ENCODE assay signal across 8 cellular contexts in the genomic region with DNA sequence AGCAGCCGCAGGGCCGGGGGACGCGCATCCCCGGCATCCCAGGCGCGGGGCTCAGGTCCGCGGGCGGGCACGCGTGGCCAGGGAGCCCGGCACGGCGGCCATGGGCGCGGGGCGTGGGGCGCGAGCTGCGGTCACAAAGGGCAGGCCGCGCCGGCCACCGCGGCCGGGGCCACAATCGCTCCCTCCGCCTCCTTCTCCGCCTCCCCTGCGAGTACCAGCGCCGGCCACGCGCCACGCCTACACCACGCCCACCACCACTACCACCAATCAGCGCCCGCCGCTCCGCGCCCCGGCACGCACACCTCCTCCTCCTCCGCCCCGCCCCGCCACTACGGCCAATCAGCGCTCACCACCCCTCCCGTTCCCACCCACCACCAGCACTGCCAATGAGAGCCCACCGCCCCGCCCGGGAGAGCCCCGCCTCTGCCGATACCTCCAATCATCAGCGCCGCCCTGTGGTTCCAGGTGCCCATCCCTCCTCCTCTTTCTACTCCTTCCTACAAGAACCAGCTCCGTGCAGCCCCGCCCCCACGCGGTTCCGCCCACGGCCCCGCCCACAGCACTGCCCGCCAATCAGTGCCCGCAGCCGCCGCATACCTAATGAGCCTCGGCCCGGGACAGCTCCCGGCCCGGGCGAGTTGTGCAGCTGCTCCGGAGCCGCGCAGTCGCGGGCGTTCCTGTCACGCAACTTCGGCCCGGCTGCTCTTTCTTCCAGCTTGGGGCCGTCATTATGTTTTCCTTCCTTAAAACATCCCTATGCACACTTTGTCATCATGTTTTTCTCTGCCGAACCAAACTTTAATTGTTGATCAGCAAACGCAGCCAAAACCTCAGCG. TPM values are rescaled to one million over a fixed set of nuclear protein-coding genes. Genes with fewer than 3 reads are reported as not detected.
A peak's percentile ranks its signal among the peaks of the same experiment; 100 is the strongest.
DNase-seq lines count a peak whose midpoint lies in the region; ATAC-seq and TF ChIP-seq lines count a peak whose summit lies in the region.

A gene (minus strand): TSS at position 213 of the 836 bp plus-strand sequence. CDS start 232 bp downstream, outside the sequence.

- H3K27me3 Mint-ChIP-seq in T-helper 2 cell treated with Interferon-gamma antibody and Interleukin-4, amounts not matched to agents 5 μg/mL and 100 μg/mL, for 36 hours (ENCODE audit: low read depth), result peaks cover 56% of the 10 kb centered on the region

- H3K9me3 Mint-ChIP-seq in T-helper 2 cell treated with Interferon-gamma antibody and Interleukin-4, amounts not matched to agents 5 μg/mL and 100 μg/mL, for 36 hours, result no peaks in the 10 kb centered on the region

- ATAC-seq in GM18502 (IDR thresholded peaks at IDR 0.05; ENCODE audit: poor library complexity, unreplicated experiment) (peak; percentile 87), HG02938 (IDR thresholded peaks at IDR 0.05; ENCODE audit: unreplicated experiment) (peak; percentile 88), psoas muscle (peak; percentile 92 to 94 (median 93))

- no peaks in the 10 kb centered on the region for H3K36me3 Mint-ChIP-seq in T-helper 2 cell treated with Interferon-gamma antibody and Interleukin-4, amounts not matched to agents 5 μg/mL and 100 μg/mL, for 36 hours (ENCODE audit: low read depth)

- H3K36me3 ChIP-seq in ascending aorta (no peaks in the 10 kb centered on the region), right atrium auricular region (no peaks in the 10 kb centered on the region), psoas muscle (ENCODE audit: insufficient read depth in 1 of 2, low read depth in 1 of 2) (no peaks in the 10 kb centered on the region), urinary bladder (ENCODE audit: insufficient read depth) (no peaks in the 10 kb centered on the region)

- peak within 1 kb of the TSS; percentile 86 for H3K27ac Mint-ChIP-seq in T-helper 2 cell treated with Interferon-gamma antibody and Interleukin-4, amounts not matched to agents 5 μg/mL and 100 μg/mL, for 36 hours

- H3K27me3 ChIP-seq in ascending aorta, result no peaks in the 10 kb centered on the region
- no peaks in the 10 kb centered on the region for H3K27me3 ChIP-seq in right atrium auricular region
- H3K27me3 ChIP-seq in psoas muscle (ENCODE audit: insufficient read depth in 3 of 3, low read length in 2 of 3), result no peaks in the 10 kb centered on the region

- peak within 1 kb of the TSS; percentile 95 for H3K4me3 Mint-ChIP-seq in T-helper 2 cell treated with Interferon-gamma antibody and Interleukin-4, amounts not matched to agents 5 μg/mL and 100 μg/mL, for 36 hours

- intact Hi-C loops in ascending aorta (cut with DNase I), result loop anchor here (1.0 to 5.0 kb wide), 8 partner anchors 28 to 372 kb away; a partner anchor contains a TSS
- intact Hi-C loops in psoas muscle (cut with DNase I), result loop anchor here (5.0 kb wide), 2 partner anchors 65 to 70 kb away; no protein-coding TSS in a partner anchor

- TF ChIP-seq CTCF in ascending aorta (IDR thresholded peaks at IDR 0.05), result no peak
- TF ChIP-seq CTCF in right atrium auricular region (IDR thresholded peaks at IDR 0.05), result peak in 1 of 2 donors; percentile 12
- no peak for TF ChIP-seq CTCF in psoas muscle (IDR thresholded peaks at IDR 0.05)

- DNase-seq in NCI-H1694 treated with DMSO at 0.1 percent for 48 hours (lab: John Stamatoyannopoulos, UW) (peak; percentile 35), ascending aorta (ENCODE audit: low spot score in 2 of 2) (peak; percentile 100), right atrium auricular region (ENCODE audit: low spot score) (peak; percentile 100), psoas muscle (peak; percentile 100)
- DNase-seq in T-helper 2 cell treated with Interferon-gamma antibody and Interleukin-4, amounts not matched to agents 5 μg/mL and 100 μg/mL, for 36 hours (ENCODE audit: low spot score), result peak; percentile 100

- peaks cover 0 to 2% of the 10 kb centered on the region in 2 donors for H3K4me1 ChIP-seq in ascending aorta
- peaks cover 0 to 55% of the 10 kb centered on the region in 2 donors for H3K4me1 ChIP-seq in right atrium auricular region
- peaks cover 49% of the 10 kb centered on the region for H3K4me1 ChIP-seq in psoas muscle
- no peaks in the 10 kb centered on the region for H3K4me1 ChIP-seq in urinary bladder (ENCODE audit: insufficient read depth)

- WGBS in psoas muscle, 3 donors, result 0 to 1% (median 1%) methylated on average over 46 to 86 of the region's 86 CpGs
- WGBS in urinary bladder, result under 1% methylated on average over 86 of the region's 86 CpGs

- H3K27ac ChIP-seq in ascending aorta (peak within 1 kb of the TSS; percentile 80 to 90), right atrium auricular region (peak within 1 kb of the TSS; percentile 92 to 98), psoas muscle (peak within 1 kb of the TSS; percentile 98), urinary bladder (ENCODE audit: low read depth) (peak within 1 kb of the TSS; percentile 90)

- H3K9me3 ChIP-seq in ascending aorta, result no peaks in the 10 kb centered on the region
- H3K9me3 ChIP-seq in right atrium auricular region, result no peaks in the 10 kb centered on the region
- H3K9me3 ChIP-seq in psoas muscle, result no peaks in the 10 kb centered on the region

- H3K4me1 Mint-ChIP-seq in T-helper 2 cell treated with Interferon-gamma antibody and Interleukin-4, amounts not matched to agents 5 μg/mL and 100 μg/mL, for 36 hours (ENCODE audit: low read depth), result peaks cover 22% of the 10 kb centered on the region

- H3K4me3 ChIP-seq in ascending aorta (peak within 1 kb of the TSS; percentile 91 to 92), right atrium auricular region (peak within 1 kb of the TSS; percentile 82 to 93), psoas muscle (peak within 1 kb of the TSS; percentile 82), urinary bladder (ENCODE audit: low read depth, low read length) (peak within 1 kb of the TSS; percentile 84)

RNA-seq across cellular contexts. Expression of the gene that starts here (rescaled TPM):
- total RNA-seq in ascending aorta (196 TPM), right atrium auricular region (100 to 1,000 TPM in 1 of 2 donors, 10 to 100 TPM in 1; 78.6 to 131 TPM), psoas muscle (10 to 100 TPM; 14.2 to 40.4 (median 28.4) TPM), urinary bladder (34.7 TPM)
- polyA plus RNA-seq in psoas muscle (10 to 100 TPM in 1 of 3 donors, 1 to 10 TPM in 2; 7.8 to 26.7 (median 8.0) TPM), urinary bladder (67.0 TPM)

Comparison
In these comparisons a context has a peak if more than half of its experiments do, and no peak if none do; other contexts are left out.
1. Peak in every context shown above with its lines: DNase-seq, ATAC-seq, H3K4me3 ChIP-seq and H3K27ac ChIP-seq.
2. DNase-seq: peak in every context shown above with its lines; median percentile 100 in T-helper 2 cell treated with Interferon-gamma antibody and Interleukin-4, amounts not matched to agents 5 μg/mL and 100 μg/mL, for 36 hours; 100 in ascending aorta; 100 in right atrium auricular region; 100 in psoas muscle; 35 in NCI-H1694 treated with DMSO at 0.1 percent for 48 hours.